In genomic region chr1:170253180-170253579, GRCh38 we compare ENCODE assay signal across 1 cellular context.
TF ChIP-seq lines count a peak whose summit lies in the region.

No MANE protein-coding gene starts in this region.

TF ChIP-seq in GM12878, 131 proteins besides CTCF, POLR2A, EP300 and RAD21 (continued from another document):
- no peak for TF ChIP-seq ZBED1 (IDR thresholded peaks at IDR 0.05; ENCODE audit: borderline replicate concordance)
- TF ChIP-seq ZNF687 (IDR thresholded peaks at IDR 0.05) = 0 out of 2 replicates have a peak, but pooled peaks have one; percentile 29
- no peak for TF ChIP-seq CBFB (IDR thresholded peaks at IDR 0.05; ENCODE audit: low read depth)
- no peak; the same call in 1 of the 2 replicates for TF ChIP-seq IKZF1 (conservative IDR thresholded peaks at IDR 0.05)
- no peak for TF ChIP-seq NR2F1 (conservative IDR thresholded peaks at IDR 0.05)
- 0 out of 2 replicates have a peak, but pooled peaks have one; percentile 41 for TF ChIP-seq MTA2 (IDR thresholded peaks at IDR 0.05; ENCODE audit: low read depth)
- no peak for TF ChIP-seq ZNF207 (IDR thresholded peaks at IDR 0.05; ENCODE audit: borderline replicate concordance)
- no peak for TF ChIP-seq MEF2A (IDR thresholded peaks at IDR 0.05; ENCODE audit: insufficient read depth, low read depth, low read length)
- no peak for TF ChIP-seq LARP7 (IDR thresholded peaks at IDR 0.05)
- TF ChIP-seq CREB1 (IDR thresholded peaks at IDR 0.05; ENCODE audit: low read depth) = no peak
- TF ChIP-seq PAX5 (IDR thresholded peaks at IDR 0.05; ENCODE audit: borderline replicate concordance, low read depth, low read length) = no peak
- TF ChIP-seq JUND (IDR thresholded peaks at IDR 0.05; ENCODE audit: low read depth, low read length) = no peak
- no peak for TF ChIP-seq EZH2 (IDR thresholded peaks at IDR 0.05; ENCODE audit: borderline replicate concordance, control insufficient read depth, low read depth, low read length)
- TF ChIP-seq GABPA (IDR thresholded peaks at IDR 0.05; ENCODE audit: low read depth) = no peak
- TF ChIP-seq RB1 (IDR thresholded peaks at IDR 0.05; ENCODE audit: borderline replicate concordance) = no peak
- no peak for TF ChIP-seq RCOR1 (conservative IDR thresholded peaks at IDR 0.05; ENCODE audit: low read depth, low read length)
- peak; percentile 15 to 59; a peak in 1 of 4 replicates for TF ChIP-seq BHLHE40 (IDR thresholded peaks at IDR 0.05; ENCODE audit: borderline replicate concordance in 1 of 2, low read depth in 2 of 2, low read length in 1 of 2)
- peak; percentile 26; the same call in 1 of the 2 replicates for TF ChIP-seq RELB (IDR thresholded peaks at IDR 0.05; ENCODE audit: low read depth)
- no peak for TF ChIP-seq RBBP5 (conservative IDR thresholded peaks at IDR 0.05)
- peak; percentile 34; the same call in 1 of the 2 replicates for TF ChIP-seq ATF7 (IDR thresholded peaks at IDR 0.05; ENCODE audit: low read depth)
- no peak for TF ChIP-seq MYC (IDR thresholded peaks at IDR 0.05; ENCODE audit: insufficient read depth, insufficient read length, insufficient replicate concordance, low read length, severe bottlenecking)
- no peak for TF ChIP-seq ZNF217 (IDR thresholded peaks at IDR 0.05)
- TF ChIP-seq NRF1 (conservative IDR thresholded peaks at IDR 0.05; ENCODE audit: low read depth, low read length) = no peak
TF ChIP-seq in GM12878: peak in this region for 10.
